9 cellular contexts compared by ENCODE assay signal in genomic region chr1:214439352-214440119, GRCh38.
DNase-seq lines count a peak whose midpoint lies in the region; ATAC-seq and TF ChIP-seq lines count a peak whose summit lies in the region.
"Had no signal": no experiment of that assay in that cellular context is flagged by ENCODE, and none has a peak within 500 bp of the region (broad histone marks: within the 10 kb centered on the region; RNA-seq: fewer than 3 reads in every experiment).

No MANE protein-coding gene starts in this region.

- peaks cover 61% of the 10 kb centered on the region for H3K4me1 Mint-ChIP-seq in MCF 10A (ENCODE audit: insufficient read depth, unreplicated experiment)

- H3K4me1 ChIP-seq in lung (ENCODE audit: control insufficient read depth in 2 of 2, insufficient read depth in 2 of 2, low read length in 2 of 2) (peaks cover 0 to 15% of the 10 kb centered on the region in 2 donors), vagina (peaks cover 26% of the 10 kb centered on the region)

- ATAC-seq in GM21526 (IDR thresholded peaks at IDR 0.05; ENCODE audit: low FRiP score, unreplicated experiment) = peak; percentile 91
- ATAC-seq in lung (ENCODE audit: insufficient read depth, low FRiP score) = peak; percentile 80

- H3K27ac ChIP-seq in lung (ENCODE audit: low read depth in 1 of 2, low read length in 1 of 2) (peak overlapping the region; percentile 57), vagina (peak overlapping the region; percentile 63)

- no peaks in the 10 kb centered on the region for H3K36me3 ChIP-seq in lung (ENCODE audit: control insufficient read depth in 2 of 2, insufficient read depth in 2 of 2, low read length in 2 of 2)
- no peaks in the 10 kb centered on the region for H3K36me3 ChIP-seq in vagina

- peaks cover 61% of the 10 kb centered on the region for H3K36me3 Mint-ChIP-seq in MCF 10A (ENCODE audit: insufficient read depth, unreplicated experiment)

- CTCF ChIA-PET in MCF 10A (lab: Yijun Ruan, JAX) = interaction anchor here (0.6 to 7.3 kb wide), 23 partner anchors 8 to 1119 kb away, joined by 3 to 67 read pairs (median 4); partner anchors contain the start of gene PTPN14

- intact Hi-C loops in MCF 10A (cut with micrococcal nuclease) (loop anchor here (1.0 to 2.0 kb wide), 5 partner anchors 8 to 112 kb away; partner anchors contain the start of gene PTPN14), vagina (cut with DNase I) (no loop called here)

- TF ChIP-seq CTCF in GM12864 (IDR thresholded peaks at IDR 0.05; ENCODE audit: low read depth, low read length, missing control alignments) (no peak), MCF 10A (IDR thresholded peaks at IDR 0.05; ENCODE audit: unreplicated experiment) (no peak), lung (IDR thresholded peaks at IDR 0.05; ENCODE audit: control extremely low read depth, extremely low read depth) (no peak), vagina (IDR thresholded peaks at IDR 0.05) (no peak)

- H3K4me3 ChIP-seq in GM12864 (ENCODE audit: low read depth, low read length) (no peak overlapping the region), lung (no peak overlapping the region), vagina (peak overlapping the region in 1 of 2 donors; percentile 32)

- H3K27ac Mint-ChIP-seq in MCF 10A (ENCODE audit: low read depth, unreplicated experiment) = peak overlapping the region; percentile 99
- H3K27ac Mint-ChIP-seq: activated B cell treated with CpG ODN at 0.5 μM for 24 hours had no signal

- peak overlapping the region; percentile 65 for H3K4me3 Mint-ChIP-seq in MCF 10A (ENCODE audit: unreplicated experiment)
- H3K4me3 Mint-ChIP-seq: activated B cell treated with CpG ODN at 0.5 μM for 24 hours had no signal

- 9 to 21% methylated on average over 12 of the region's 12 CpGs for WGBS in lung, 2 donors

- H3K27me3 ChIP-seq in lung (ENCODE audit: control insufficient read depth, insufficient read depth) = no peaks in the 10 kb centered on the region
- H3K27me3 ChIP-seq in vagina = no peaks in the 10 kb centered on the region

- no peaks in the 10 kb centered on the region for H3K27me3 Mint-ChIP-seq in MCF 10A (ENCODE audit: insufficient read depth, unreplicated experiment)

- H3K9me3 ChIP-seq in lung (ENCODE audit: control insufficient read depth in 2 of 2, insufficient read depth in 1 of 2, low read length in 1 of 2) = no peaks in the 10 kb centered on the region
- H3K9me3 ChIP-seq in vagina = no peaks in the 10 kb centered on the region

- DNase-seq in GM12864 (ENCODE audit: low read depth) (peak; percentile 76), HPDE6-E6E7 (ENCODE audit: extremely low spot score) (peak; percentile 95), NOMO-1 (lab: John Stamatoyannopoulos, UW; ENCODE audit: unreplicated experiment in 2 of 2) (peak; percentile 65 to 89), MCF 10A (ENCODE audit: unreplicated experiment) (peak; percentile 100), lung (ENCODE audit: low spot score) (peak; percentile 44), vagina (ENCODE audit: extremely low spot score in 2 of 2) (no peak), hypothalamus (lab: John Stamatoyannopoulos, UW) (no peak)
- DNase-seq: activated B cell treated with CpG ODN at 0.5 μM for 24 hours had no signal

- TSS peak; percentile 94 for BruUV-seq in MCF 10A (replicated peaks; lab: Mats Ljungman, UMichigan)

- H3K9me3 Mint-ChIP-seq in MCF 10A (ENCODE audit: unreplicated experiment) = no peaks in the 10 kb centered on the region
- H3K9me3 Mint-ChIP-seq: activated B cell treated with CpG ODN at 0.5 μM for 24 hours had no signal

- no peak for TF ChIP-seq POLR2A in vagina (IDR thresholded peaks at IDR 0.05)

- POLR2A ChIA-PET in MCF 10A (lab: Yijun Ruan, JAX) = interaction anchor here (0.5 to 15.7 kb wide), 47 partner anchors 8 to 1648 kb away, joined by 3 to 843 read pairs (median 4); partner anchors contain the start of genes KCTD3, NSL1, PTPN14 and TATDN3

Comparison
In these comparisons a context has a peak if more than half of its experiments do, and no peak if none do; other contexts are left out.
1. DNase-seq: peak in GM12864 (single experiment), HPDE6-E6E7 (single experiment), NOMO-1 (2 of 2), MCF 10A (single experiment) and lung (single experiment); none in vagina (0 of 2) and hypothalamus (0 of 51).